In the genomic region with DNA sequence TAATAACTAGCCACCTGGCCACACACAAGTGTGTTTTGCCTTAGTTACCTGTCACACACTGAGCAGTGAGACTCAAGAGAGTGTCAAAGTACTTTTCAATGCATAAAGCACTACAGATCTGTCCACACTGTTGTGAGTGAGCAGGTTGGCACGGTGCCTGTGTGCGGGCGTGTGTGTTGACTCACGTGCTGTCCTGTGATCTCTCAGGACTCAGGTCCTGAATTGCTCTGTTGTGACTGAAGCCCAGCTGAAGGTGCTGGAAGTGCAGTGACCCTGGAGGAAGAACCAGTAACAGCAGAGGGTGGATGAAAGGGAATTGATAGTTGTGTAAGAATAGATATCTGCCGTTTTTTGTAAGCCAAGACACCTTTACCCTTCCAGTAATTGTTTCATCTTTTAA, we compare ENCODE assay signal across 1 cellular context.
TF ChIP-seq lines count a peak whose summit lies in the region.

No MANE protein-coding gene starts in this region.

TF ChIP-seq in GM23338, 12 proteins besides CTCF, POLR2A, EP300 and RAD21 (continued from another document):
- TF ChIP-seq, protein P1, sequence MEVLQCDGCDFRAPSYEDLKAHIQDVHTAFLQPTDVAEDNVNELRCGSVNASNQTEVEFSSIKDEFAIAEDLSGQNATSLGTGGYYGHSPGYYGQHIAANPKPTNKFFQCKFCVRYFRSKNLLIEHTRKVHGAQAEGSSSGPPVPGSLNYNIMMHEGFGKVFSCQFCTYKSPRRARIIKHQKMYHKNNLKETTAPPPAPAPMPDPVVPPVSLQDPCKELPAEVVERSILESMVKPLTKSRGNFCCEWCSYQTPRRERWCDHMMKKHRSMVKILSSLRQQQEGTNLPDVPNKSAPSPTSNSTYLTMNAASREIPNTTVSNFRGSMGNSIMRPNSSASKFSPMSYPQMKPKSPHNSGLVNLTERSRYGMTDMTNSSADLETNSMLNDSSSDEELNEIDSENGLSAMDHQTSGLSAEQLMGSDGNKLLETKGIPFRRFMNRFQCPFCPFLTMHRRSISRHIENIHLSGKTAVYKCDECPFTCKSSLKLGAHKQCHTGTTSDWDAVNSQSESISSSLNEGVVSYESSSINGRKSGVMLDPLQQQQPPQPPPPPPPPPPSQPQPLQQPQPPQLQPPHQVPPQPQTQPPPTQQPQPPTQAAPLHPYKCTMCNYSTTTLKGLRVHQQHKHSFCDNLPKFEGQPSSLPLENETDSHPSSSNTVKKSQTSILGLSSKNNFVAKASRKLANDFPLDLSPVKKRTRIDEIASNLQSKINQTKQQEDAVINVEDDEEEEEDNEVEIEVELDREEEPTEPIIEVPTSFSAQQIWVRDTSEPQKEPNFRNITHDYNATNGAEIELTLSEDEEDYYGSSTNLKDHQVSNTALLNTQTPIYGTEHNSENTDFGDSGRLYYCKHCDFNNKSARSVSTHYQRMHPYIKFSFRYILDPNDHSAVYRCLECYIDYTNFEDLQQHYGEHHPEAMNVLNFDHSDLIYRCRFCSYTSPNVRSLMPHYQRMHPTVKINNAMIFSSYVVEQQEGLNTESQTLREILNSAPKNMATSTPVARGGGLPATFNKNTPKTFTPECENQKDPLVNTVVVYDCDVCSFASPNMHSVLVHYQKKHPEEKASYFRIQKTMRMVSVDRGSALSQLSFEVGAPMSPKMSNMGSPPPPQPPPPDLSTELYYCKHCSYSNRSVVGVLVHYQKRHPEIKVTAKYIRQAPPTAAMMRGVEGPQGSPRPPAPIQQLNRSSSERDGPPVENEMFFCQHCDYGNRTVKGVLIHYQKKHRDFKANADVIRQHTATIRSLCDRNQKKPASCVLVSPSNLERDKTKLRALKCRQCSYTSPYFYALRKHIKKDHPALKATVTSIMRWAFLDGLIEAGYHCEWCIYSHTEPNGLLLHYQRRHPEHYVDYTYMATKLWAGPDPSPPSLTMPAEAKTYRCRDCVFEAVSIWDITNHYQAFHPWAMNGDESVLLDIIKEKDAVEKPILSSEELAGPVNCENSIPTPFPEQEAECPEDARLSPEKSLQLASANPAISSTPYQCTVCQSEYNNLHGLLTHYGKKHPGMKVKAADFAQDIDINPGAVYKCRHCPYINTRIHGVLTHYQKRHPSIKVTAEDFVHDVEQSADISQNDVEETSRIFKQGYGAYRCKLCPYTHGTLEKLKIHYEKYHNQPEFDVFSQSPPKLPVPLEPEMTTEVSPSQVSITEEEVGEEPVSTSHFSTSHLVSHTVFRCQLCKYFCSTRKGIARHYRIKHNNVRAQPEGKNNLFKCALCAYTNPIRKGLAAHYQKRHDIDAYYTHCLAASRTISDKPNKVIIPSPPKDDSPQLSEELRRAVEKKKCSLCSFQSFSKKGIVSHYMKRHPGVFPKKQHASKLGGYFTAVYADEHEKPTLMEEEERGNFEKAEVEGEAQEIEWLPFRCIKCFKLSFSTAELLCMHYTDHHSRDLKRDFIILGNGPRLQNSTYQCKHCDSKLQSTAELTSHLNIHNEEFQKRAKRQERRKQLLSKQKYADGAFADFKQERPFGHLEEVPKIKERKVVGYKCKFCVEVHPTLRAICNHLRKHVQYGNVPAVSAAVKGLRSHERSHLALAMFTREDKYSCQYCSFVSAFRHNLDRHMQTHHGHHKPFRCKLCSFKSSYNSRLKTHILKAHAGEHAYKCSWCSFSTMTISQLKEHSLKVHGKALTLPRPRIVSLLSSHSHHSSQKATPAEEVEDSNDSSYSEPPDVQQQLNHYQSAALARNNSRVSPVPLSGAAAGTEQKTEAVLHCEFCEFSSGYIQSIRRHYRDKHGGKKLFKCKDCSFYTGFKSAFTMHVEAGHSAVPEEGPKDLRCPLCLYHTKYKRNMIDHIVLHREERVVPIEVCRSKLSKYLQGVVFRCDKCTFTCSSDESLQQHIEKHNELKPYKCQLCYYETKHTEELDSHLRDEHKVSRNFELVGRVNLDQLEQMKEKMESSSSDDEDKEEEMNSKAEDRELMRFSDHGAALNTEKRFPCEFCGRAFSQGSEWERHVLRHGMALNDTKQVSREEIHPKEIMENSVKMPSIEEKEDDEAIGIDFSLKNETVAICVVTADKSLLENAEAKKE (CRISPR knock-in tag; IDR thresholded peaks at IDR 0.05), result no peak
- TF ChIP-seq STAT1 (IDR thresholded peaks at IDR 0.05; ENCODE audit: unreplicated experiment) (no peak), NANOG (IDR thresholded peaks at IDR 0.05; ENCODE audit: borderline replicate concordance) (no peak), POLR2AphosphoS5 (IDR thresholded peaks at IDR 0.05; ENCODE audit: low read depth) (no peak), JUNB (IDR thresholded peaks at IDR 0.05; ENCODE audit: unreplicated experiment) (no peak), ZNF331 (CRISPR knock-in tag; IDR thresholded peaks at IDR 0.05; ENCODE audit: low read depth) (no peak), EZH2phosphoT487 (IDR thresholded peaks at IDR 0.05; ENCODE audit: unreplicated experiment) (no peak)
- TF ChIP-seq, protein P2, sequence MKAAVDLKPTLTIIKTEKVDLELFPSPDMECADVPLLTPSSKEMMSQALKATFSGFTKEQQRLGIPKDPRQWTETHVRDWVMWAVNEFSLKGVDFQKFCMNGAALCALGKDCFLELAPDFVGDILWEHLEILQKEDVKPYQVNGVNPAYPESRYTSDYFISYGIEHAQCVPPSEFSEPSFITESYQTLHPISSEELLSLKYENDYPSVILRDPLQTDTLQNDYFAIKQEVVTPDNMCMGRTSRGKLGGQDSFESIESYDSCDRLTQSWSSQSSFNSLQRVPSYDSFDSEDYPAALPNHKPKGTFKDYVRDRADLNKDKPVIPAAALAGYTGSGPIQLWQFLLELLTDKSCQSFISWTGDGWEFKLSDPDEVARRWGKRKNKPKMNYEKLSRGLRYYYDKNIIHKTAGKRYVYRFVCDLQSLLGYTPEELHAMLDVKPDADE (IDR thresholded peaks at IDR 0.05), result no peak
- TF ChIP-seq, protein P3, sequence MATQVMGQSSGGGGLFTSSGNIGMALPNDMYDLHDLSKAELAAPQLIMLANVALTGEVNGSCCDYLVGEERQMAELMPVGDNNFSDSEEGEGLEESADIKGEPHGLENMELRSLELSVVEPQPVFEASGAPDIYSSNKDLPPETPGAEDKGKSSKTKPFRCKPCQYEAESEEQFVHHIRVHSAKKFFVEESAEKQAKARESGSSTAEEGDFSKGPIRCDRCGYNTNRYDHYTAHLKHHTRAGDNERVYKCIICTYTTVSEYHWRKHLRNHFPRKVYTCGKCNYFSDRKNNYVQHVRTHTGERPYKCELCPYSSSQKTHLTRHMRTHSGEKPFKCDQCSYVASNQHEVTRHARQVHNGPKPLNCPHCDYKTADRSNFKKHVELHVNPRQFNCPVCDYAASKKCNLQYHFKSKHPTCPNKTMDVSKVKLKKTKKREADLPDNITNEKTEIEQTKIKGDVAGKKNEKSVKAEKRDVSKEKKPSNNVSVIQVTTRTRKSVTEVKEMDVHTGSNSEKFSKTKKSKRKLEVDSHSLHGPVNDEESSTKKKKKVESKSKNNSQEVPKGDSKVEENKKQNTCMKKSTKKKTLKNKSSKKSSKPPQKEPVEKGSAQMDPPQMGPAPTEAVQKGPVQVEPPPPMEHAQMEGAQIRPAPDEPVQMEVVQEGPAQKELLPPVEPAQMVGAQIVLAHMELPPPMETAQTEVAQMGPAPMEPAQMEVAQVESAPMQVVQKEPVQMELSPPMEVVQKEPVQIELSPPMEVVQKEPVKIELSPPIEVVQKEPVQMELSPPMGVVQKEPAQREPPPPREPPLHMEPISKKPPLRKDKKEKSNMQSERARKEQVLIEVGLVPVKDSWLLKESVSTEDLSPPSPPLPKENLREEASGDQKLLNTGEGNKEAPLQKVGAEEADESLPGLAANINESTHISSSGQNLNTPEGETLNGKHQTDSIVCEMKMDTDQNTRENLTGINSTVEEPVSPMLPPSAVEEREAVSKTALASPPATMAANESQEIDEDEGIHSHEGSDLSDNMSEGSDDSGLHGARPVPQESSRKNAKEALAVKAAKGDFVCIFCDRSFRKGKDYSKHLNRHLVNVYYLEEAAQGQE (IDR thresholded peaks at IDR 0.05; ENCODE audit: unreplicated experiment), result no peak
